ENCODE assay signal across 8 cellular contexts in the genomic region with DNA sequence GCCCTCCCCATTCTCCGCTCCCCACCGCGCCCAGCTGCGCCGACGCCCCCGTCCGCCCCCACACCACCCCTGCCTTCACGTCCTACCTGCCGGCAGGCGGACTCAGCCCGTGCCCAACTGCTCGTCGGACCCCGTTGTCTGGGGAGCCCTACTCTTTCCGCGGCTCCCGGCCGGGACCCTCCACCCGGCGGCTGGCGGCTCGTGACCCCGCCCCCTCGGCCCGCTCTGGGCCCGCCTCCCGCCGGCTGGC. TPM values are rescaled to one million over a fixed set of nuclear protein-coding genes. Genes with fewer than 3 reads are reported as not detected.
A peak's percentile ranks its signal among the peaks of the same experiment; 100 is the strongest.
DNase-seq lines count a peak whose midpoint lies in the region; ATAC-seq and TF ChIP-seq lines count a peak whose summit lies in the region.

A gene (minus strand): TSS at position 209 of the 250 bp plus-strand sequence. CDS start 9,899 bp downstream, outside the sequence.

- DNase-seq in BE2C, result no peak
- DNase-seq in cortex of kidney (lab: John Stamatoyannopoulos, UW), result peak; percentile 52
- DNase-seq in naive B cell, result no peak
- no peak for DNase-seq in stimulated activated CD4-positive, alpha-beta T cell treated with anti-CD3 and anti-CD28 coated beads, Interleukin-15, amount 100 ng/mL, for 24 hours
- DNase-seq in GOT3 (lab: John Stamatoyannopoulos, UW), result no peak
- no peak for DNase-seq in SKM-1 treated with dmso at 0.1 percent for 144 hours (lab: John Stamatoyannopoulos, UW; ENCODE audit: unreplicated experiment)

- H3K4me3 Mint-ChIP-seq in naive B cell, result peak within 1 kb of the TSS; percentile 90 to 99 (median 95)

- H3K27me3 Mint-ChIP-seq in naive B cell, result no peaks in the 10 kb centered on the region

- no peak for TF ChIP-seq CTCF in BE2C (IDR thresholded peaks at IDR 0.05; ENCODE audit: low read depth, low read length)

- no peaks in the 10 kb centered on the region for H3K36me3 ChIP-seq in BE2C
- no peaks in the 10 kb centered on the region for H3K36me3 ChIP-seq in KOPT-K1 (ENCODE audit: insufficient read depth, low read length)

- peak in 1 of 2 donors; percentile 36 for ATAC-seq in naive B cell (ENCODE audit: low read depth in 2 of 2)
- ATAC-seq in GM21367 (IDR thresholded peaks at IDR 0.05; ENCODE audit: unreplicated experiment), result no peak

- H3K9me3 ChIP-seq in BE2C (no peaks in the 10 kb centered on the region), KOPT-K1 (ENCODE audit: insufficient read depth, low read length, poor library complexity, severe bottlenecking) (no peaks in the 10 kb centered on the region)

- no peaks in the 10 kb centered on the region for H3K27me3 ChIP-seq in BE2C

- peak within 1 kb of the TSS; percentile 90 for H3K27ac ChIP-seq in KOPT-K1 (ENCODE audit: low read depth, low read length, poor library complexity, severe bottlenecking)

- peak within 1 kb of the TSS; percentile 89 for H3K4me3 ChIP-seq in BE2C (ENCODE audit: low read depth, low read length)

- no peaks in the 10 kb centered on the region for H3K4me1 ChIP-seq in BE2C

- H3K36me3 Mint-ChIP-seq in naive B cell, result peaks cover 4 to 8% of the 10 kb centered on the region in 2 donors

- peak within 1 kb of the TSS; percentile 95 to 99 (median 98) for H3K27ac Mint-ChIP-seq in naive B cell

- no peaks in the 10 kb centered on the region for H3K9me3 Mint-ChIP-seq in naive B cell

- H3K4me1 Mint-ChIP-seq in naive B cell, result peaks cover 10 to 18% (median 15%) of the 10 kb centered on the region in 3 donors

RNA-seq across cellular contexts. Expression of the gene that starts here (rescaled TPM):
- 2.8 TPM for polyA plus RNA-seq in BE2C (2012; ENCODE audit: insufficient read depth, insufficient read length, low read depth)
- polyA plus RNA-seq in naive B cell (ENCODE audit: low read depth in 6 of 6), result 1 to 10 TPM in 4 of 6 donors, under 1 TPM in 1, not detected in 1; 0.99 to 2.3 (median 2.2) TPM
